Comparison of ENCODE assay signal across 10 cellular contexts in genomic region chrX:154074199-154074598, GRCh38. TPM values are rescaled to one million over a fixed set of nuclear protein-coding genes. Genes with fewer than 3 reads are reported as not detected.
DNase-seq lines count a peak whose midpoint lies in the region; ATAC-seq and TF ChIP-seq lines count a peak whose summit lies in the region.
"Had no signal": no experiment of that assay in that cellular context is flagged by ENCODE, and none has a peak within 500 bp of the region (broad histone marks: within the 10 kb centered on the region; RNA-seq: fewer than 3 reads in every experiment).

No MANE protein-coding gene starts in this region.

- H3K4me1 Mint-ChIP-seq in nephron: peaks cover 19% of the 10 kb centered on the region
- peaks cover 55% of the 10 kb centered on the region for H3K4me1 Mint-ChIP-seq in activated CD8-positive, alpha-beta T cell treated with anti-CD3 and anti-CD28 coated beads for 36 hours (ENCODE audit: low read depth)

- no peak for ATAC-seq in activated CD8-positive, alpha-beta T cell treated with anti-CD3 and anti-CD28 coated beads for 36 hours
- ATAC-seq in HG03139 (IDR thresholded peaks at IDR 0.05; ENCODE audit: unreplicated experiment): no peak

- H3K4me3 Mint-ChIP-seq in nephron: no peak overlapping the region
- no peak overlapping the region for H3K4me3 Mint-ChIP-seq in activated CD8-positive, alpha-beta T cell treated with anti-CD3 and anti-CD28 coated beads for 36 hours

- no peak overlapping the region for H3K4me3 ChIP-seq in epithelial cell of esophagus (ENCODE audit: low read length)
- H3K4me3 ChIP-seq: lower lobe of right lung, suprapubic skin had no signal

- TF ChIP-seq CTCF in epithelial cell of esophagus (IDR thresholded peaks at IDR 0.05; ENCODE audit: insufficient read depth, low read depth, low read length, missing control alignments): no peak
- TF ChIP-seq CTCF in nephron (IDR thresholded peaks at IDR 0.05; ENCODE audit: unreplicated experiment in 3 of 3): no peak
- no peak for TF ChIP-seq CTCF in activated CD8-positive, alpha-beta T cell treated with anti-CD3 and anti-CD28 coated beads for 36 hours (IDR thresholded peaks at IDR 0.05)

- peaks cover 30% of the 10 kb centered on the region for H3K36me3 Mint-ChIP-seq in nephron (ENCODE audit: low read depth)
- H3K36me3 Mint-ChIP-seq in activated CD8-positive, alpha-beta T cell treated with anti-CD3 and anti-CD28 coated beads for 36 hours (ENCODE audit: low read depth): peaks cover 22% of the 10 kb centered on the region

- H3K9me3 Mint-ChIP-seq in nephron: peaks cover 18% of the 10 kb centered on the region
- no peaks in the 10 kb centered on the region for H3K9me3 Mint-ChIP-seq in activated CD8-positive, alpha-beta T cell treated with anti-CD3 and anti-CD28 coated beads for 36 hours

- intact Hi-C loops in activated CD8-positive, alpha-beta T cell treated with anti-CD3 and anti-CD28 coated beads for 36 hours (cut with micrococcal nuclease): no loop called here

- DNase-seq in EL: peak; percentile 72
- peak; percentile 87 for DNase-seq in M059J (ENCODE audit: low read depth)
- DNase-seq in epithelial cell of esophagus (ENCODE audit: low read depth): peak; percentile 43
- no peak for DNase-seq in HuH-7 (ENCODE audit: low spot score)
- no peak for DNase-seq in activated CD8-positive, alpha-beta T cell treated with anti-CD3 and anti-CD28 coated beads for 36 hours
- no peak for DNase-seq in cerebellar nuclear complex (lab: John Stamatoyannopoulos, UW)
- DNase-seq: lower lobe of right lung had no signal

- POLR2A ChIA-PET in activated CD8-positive, alpha-beta T cell treated with anti-CD3 and anti-CD28 coated beads for 36 hours (lab: Charles Lee): no interaction called here

- H3K27ac Mint-ChIP-seq in nephron: peak overlapping the region in 2 of 3 experiments; percentile 51 to 58
- H3K27ac Mint-ChIP-seq in activated CD8-positive, alpha-beta T cell treated with anti-CD3 and anti-CD28 coated beads for 36 hours: no peak overlapping the region

- CTCF ChIA-PET in activated CD8-positive, alpha-beta T cell treated with anti-CD3 and anti-CD28 coated beads for 36 hours (lab: Charles Lee): no interaction called here

- H3K27me3 Mint-ChIP-seq in nephron (ENCODE audit: low read depth): no peaks in the 10 kb centered on the region
- H3K27me3 Mint-ChIP-seq in activated CD8-positive, alpha-beta T cell treated with anti-CD3 and anti-CD28 coated beads for 36 hours: no peaks in the 10 kb centered on the region

RNA-seq across cellular contexts. Expression of gene MECP2, which starts 23.3 kb away (rescaled TPM):
- total RNA-seq in M059J (2014; rRNA removed; shearing (Covaris generic)): 53.9 and 61.4 TPM in 2 replicates
- total RNA-seq in activated CD8-positive, alpha-beta T cell treated with anti-CD3 and anti-CD28 coated beads for 36 hours: 10 to 100 TPM; 63.7 to 65.1 TPM

RNA-seq across cellular contexts. Expression of gene IRAK1, which starts 54.5 kb away (rescaled TPM):
- 89.3 and 152 TPM in 2 replicates for total RNA-seq in M059J (2014; rRNA removed; shearing (Covaris generic))
- 100 to 1,000 TPM; 134 to 136 TPM for total RNA-seq in activated CD8-positive, alpha-beta T cell treated with anti-CD3 and anti-CD28 coated beads for 36 hours

Comparison
In these comparisons a context has a peak if more than half of its experiments do, and no peak if none do; other contexts are left out.
1. DNase-seq: peak in EL (single experiment), M059J (single experiment) and epithelial cell of esophagus (single experiment); none in HuH-7 (single experiment), activated CD8-positive, alpha-beta T cell treated with anti-CD3 and anti-CD28 coated beads for 36 hours (single experiment) and cerebellar nuclear complex (0 of 2).